In genomic region chr17:75842963-75843576, GRCh38 we compare ENCODE assay signal across 1 cellular context.
TF ChIP-seq lines count a peak whose summit lies in the region.

No MANE protein-coding gene starts in this region.

TF ChIP-seq in liver, 16 proteins besides CTCF, POLR2A, EP300 and RAD21 (continued from another document):
- TF ChIP-seq REST (IDR thresholded peaks at IDR 0.05) (no peak), GABPA (IDR thresholded peaks at IDR 0.05 in 1 of 2, conservative IDR thresholded peaks at IDR 0.05 in 1 of 2) (no peak), ZBTB33 (IDR thresholded peaks at IDR 0.05) (no peak), RXRA (IDR thresholded peaks at IDR 0.05) (no peak), NR2F2 (IDR thresholded peaks at IDR 0.05) (no peak), HNF4G (IDR thresholded peaks at IDR 0.05) (no peak), HNF4A (conservative IDR thresholded peaks at IDR 0.05) (no peak)
